11 cellular contexts compared by ENCODE assay signal in genomic region chr3:126567696-126568438, GRCh38. TPM values are rescaled to one million over a fixed set of nuclear protein-coding genes. Genes with fewer than 3 reads are reported as not detected.
DNase-seq lines count a peak whose midpoint lies in the region; ATAC-seq and TF ChIP-seq lines count a peak whose summit lies in the region.
"Had no signal": no experiment of that assay in that cellular context is flagged by ENCODE, and none has a peak within 500 bp of the region (broad histone marks: within the 10 kb centered on the region; RNA-seq: fewer than 3 reads in every experiment).

No MANE protein-coding gene starts in this region.

- H3K27ac Mint-ChIP-seq in H9: no peak overlapping the region

- no CpG with 5 or more reads among the region's 10 CpGs for WGBS in H9 (ENCODE audit: extremely low coverage, insufficient read length, low lambda C conversion rate)
- WGBS in heart left ventricle, 4 donors: 42 to 64% (median 47%) methylated on average over 7 to 10 of the region's 10 CpGs

- no peak for TF ChIP-seq POLR2A in heart left ventricle (IDR thresholded peaks at IDR 0.05)

- H3K4ac ChIP-seq in H9 (ENCODE audit: low read depth, low read length): no peak overlapping the region

- H4K20me1 ChIP-seq in H9 (ENCODE audit: control insufficient read depth, insufficient read depth, insufficient read length): no peaks in the 10 kb centered on the region

- H3K23me2 ChIP-seq in H9 (ENCODE audit: insufficient read length, low read depth, low read length, poor library complexity, severe bottlenecking): no peaks in the 10 kb centered on the region

- H3K9ac ChIP-seq in H9 (ENCODE audit: extremely low read depth, insufficient read length, low read length) (no peak overlapping the region), parathyroid adenoma (no peak overlapping the region)

- H4K5ac ChIP-seq in H9 (ENCODE audit: insufficient read length, low read depth, low read length): no peak overlapping the region

- H2BK120ac ChIP-seq in H9 (ENCODE audit: low read depth, low read length, poor library complexity, severe bottlenecking): no peak overlapping the region

- H3K36me3 Mint-ChIP-seq in H9 (ENCODE audit: insufficient read depth in 1 of 3, low read depth in 3 of 3): no peaks in the 10 kb centered on the region

- H3K27me3 ChIP-seq in H9 (ENCODE audit: insufficient read depth, low read length): no peaks in the 10 kb centered on the region
- peaks cover 0 to 5% (median 0%) of the 10 kb centered on the region in 9 donors for H3K27me3 ChIP-seq in heart left ventricle
- no peaks in the 10 kb centered on the region for H3K27me3 ChIP-seq in parathyroid adenoma (ENCODE audit: control insufficient read depth, insufficient read depth, low read length)

- no peak overlapping the region for H2BK20ac ChIP-seq in H9 (ENCODE audit: low read depth, low read length, poor library complexity, severe bottlenecking)

- H2AK5ac ChIP-seq in H9 (ENCODE audit: insufficient read length, low read length): no peak overlapping the region

- peaks cover 6 to 7% of the 10 kb centered on the region in 2 experiments; a peak in 2 of 4 replicates for H3K4me1 Mint-ChIP-seq in H9

- no peak overlapping the region; the same call in 1 of the 2 replicates for H3K14ac ChIP-seq in H9 (ENCODE audit: insufficient read depth, low read length)

- DNase-seq in H9 (peak; percentile 40), RPMI7951 (ENCODE audit: low read depth) (peak; percentile 24), heart left ventricle (peak in 3 of 5 donors; percentile 20 to 53 (median 49)), SHP77 (lab: John Stamatoyannopoulos, UW) (no peak), OCI-M2 (lab: John Stamatoyannopoulos, UW; ENCODE audit: unreplicated experiment) (no peak)
- no peak for DNase-seq in stimulated activated naive CD4-positive, alpha-beta T cell (lab: John Stamatoyannopoulos, UW)
- DNase-seq: activated naive CD4-positive, alpha-beta T cell; kidney; NCI-H2171; stimulated activated naive CD8-positive, alpha-beta T cell treated with anti-CD3 and anti-CD28 coated beads, Interleukin-15, Interleukin-2, amounts not matched to agents 100 U/mL and 50 U/mL, for 24 hours had no signal

- H3K9me3 ChIP-seq in H9 (ENCODE audit: control insufficient read depth, low read depth, low read length): no peaks in the 10 kb centered on the region
- peaks cover 0 to 7% (median 0%) of the 10 kb centered on the region in 12 donors for H3K9me3 ChIP-seq in heart left ventricle
- no peaks in the 10 kb centered on the region for H3K9me3 ChIP-seq in parathyroid adenoma (ENCODE audit: control insufficient read depth, low read length)

- H2BK5ac ChIP-seq in H9 (ENCODE audit: insufficient read length, low read length): no peak overlapping the region

- no peak overlapping the region for H3K23ac ChIP-seq in H9 (ENCODE audit: insufficient read length, low read depth, low read length)

- TF ChIP-seq CTCF in H9 (conservative IDR thresholded peaks at IDR 0.05): peak; percentile 38
- peak in 10 of 12 donors; percentile 11 to 48 (median 25) for TF ChIP-seq CTCF in heart left ventricle (IDR thresholded peaks at IDR 0.05)
- peak; percentile 24 for TF ChIP-seq CTCF in parathyroid adenoma (IDR thresholded peaks at IDR 0.05)

- H4K91ac ChIP-seq in H9 (ENCODE audit: insufficient read length, low read depth, low read length): no peak overlapping the region

- no peak overlapping the region for H4K8ac ChIP-seq in H9 (replicated peaks; ENCODE audit: insufficient read length, low read depth, low read length)

- H3K56ac ChIP-seq in H9 (ENCODE audit: insufficient read length, low read depth, low read length): no peak overlapping the region

- H3K4me3 ChIP-seq in heart left ventricle: no peak overlapping the region
- no peak overlapping the region for H3K4me3 ChIP-seq in parathyroid adenoma (ENCODE audit: low read depth, low read length)

- H3K79me1 ChIP-seq in H9 (ENCODE audit: insufficient read depth, low read depth, low read length, poor library complexity, severe bottlenecking): no peaks in the 10 kb centered on the region

- H3K4me1 ChIP-seq in H9 (ENCODE audit: insufficient read depth, low read length) (no peaks in the 10 kb centered on the region), heart left ventricle (no peaks in the 10 kb centered on the region), parathyroid adenoma (no peaks in the 10 kb centered on the region)

- H2BK12ac ChIP-seq in H9 (ENCODE audit: insufficient read length, low read depth, low read length): no peak overlapping the region

- intact Hi-C loops in heart left ventricle (cut with DNase I): loop anchor here in 7 of 10 donors (2.0 to 5.0 kb wide), 3 partner anchors 41 to 47 kb away; partner anchors contain the start of gene CHST13 (in 5 of the 7)

- ATAC-seq in heart left ventricle: peak; percentile 81 to 87 (median 84)
- ATAC-seq: stimulated activated naive CD8-positive, alpha-beta T cell treated with anti-CD3 and anti-CD28 coated beads, Interleukin-15, Interleukin-2, amounts not matched to agents 100 U/mL and 50 U/mL, for 24 hours had no signal

- H3K9me3 Mint-ChIP-seq in H9: peaks cover 0 to 2% of the 10 kb centered on the region in 2 experiments; a peak in 2 of 5 replicates

- no peaks in the 10 kb centered on the region for H3K79me2 ChIP-seq in H9 (ENCODE audit: insufficient read depth, low read length)
- H3K79me2 ChIP-seq in parathyroid adenoma: no peaks in the 10 kb centered on the region

- H2BK15ac ChIP-seq in H9 (ENCODE audit: low read depth, low read length): no peak overlapping the region

- no peak overlapping the region for H2AFZ ChIP-seq in H9 (ENCODE audit: low read length)
- no peak overlapping the region for H2AFZ ChIP-seq in parathyroid adenoma

- no peak overlapping the region for H3K4me2 ChIP-seq in H9 (ENCODE audit: insufficient read depth, insufficient read length, low read length)
- H3K4me2 ChIP-seq in parathyroid adenoma (ENCODE audit: low read length): no peak overlapping the region

- H3K36me3 ChIP-seq in heart left ventricle: no peaks in the 10 kb centered on the region
- no peaks in the 10 kb centered on the region for H3K36me3 ChIP-seq in parathyroid adenoma (ENCODE audit: control insufficient read depth, insufficient read depth, low read length)

- H3K4me3 Mint-ChIP-seq in H9: no peak overlapping the region

- H3K27ac ChIP-seq in H9 (ENCODE audit: insufficient read length, low read depth, low read length) (no peak overlapping the region), heart left ventricle (no peak overlapping the region), parathyroid adenoma (no peak overlapping the region)

- H3T11ph ChIP-seq in H9 (ENCODE audit: low read length): no peak overlapping the region

- no peak overlapping the region for H3K18ac ChIP-seq in H9 (ENCODE audit: insufficient read length, low read depth, low read length)

- H3K27me3 Mint-ChIP-seq in H9 (ENCODE audit: low read depth): peaks cover 2% of the 10 kb centered on the region; the same call in 1 of the 2 replicates

RNA-seq across cellular contexts. Expression of gene C3orf22, which starts 9.1 kb away (rescaled TPM):
- total RNA-seq in H9 (2021): not detected in 2 replicates
- total RNA-seq in RPMI7951 (2014; rRNA removed; shearing (Covaris generic)): not detected in 2 replicates
- not detected for total RNA-seq in heart left ventricle
- polyA plus RNA-seq in heart left ventricle: not detected
- total RNA-seq: kidney had no signal

RNA-seq across cellular contexts. Expression of gene CHST13, which starts 43.9 kb away (rescaled TPM):
- total RNA-seq in H9 (2021) (0.85 and 0.99 TPM in 2 replicates), heart left ventricle (1 to 10 TPM in 1 of 9 donors, under 1 TPM in 7, not detected in 1; 0.30 to 2.3 (median 0.48) TPM)
- not detected in 2 replicates for total RNA-seq in RPMI7951 (2014; rRNA removed; shearing (Covaris generic))
- polyA plus RNA-seq in heart left ventricle: under 1 TPM; 0.07 to 0.15 TPM

RNA-seq across cellular contexts. Expression of gene UROC1, which starts 50.3 kb away (rescaled TPM):
- not detected in 2 replicates for total RNA-seq in H9 (2021)
- total RNA-seq in RPMI7951 (2014; rRNA removed; shearing (Covaris generic)): not detected in 2 replicates
- total RNA-seq in heart left ventricle: not detected
- not detected for polyA plus RNA-seq in heart left ventricle
- total RNA-seq: kidney had no signal

Comparison
In these comparisons a context has a peak if more than half of its experiments do, and no peak if none do; other contexts are left out.
1. DNase-seq: peak in H9 (single experiment), RPMI7951 (single experiment) and heart left ventricle (3 of 5); none in SHP77 (0 of 2), stimulated activated naive CD4-positive, alpha-beta T cell (0 of 6) and OCI-M2 (single experiment).
2. Peak in every context shown above with its lines, with median percentiles within 50 percentile points of each other: CTCF ChIP-seq.